Comparison of ENCODE assay signal across 9 cellular contexts in the genomic region with DNA sequence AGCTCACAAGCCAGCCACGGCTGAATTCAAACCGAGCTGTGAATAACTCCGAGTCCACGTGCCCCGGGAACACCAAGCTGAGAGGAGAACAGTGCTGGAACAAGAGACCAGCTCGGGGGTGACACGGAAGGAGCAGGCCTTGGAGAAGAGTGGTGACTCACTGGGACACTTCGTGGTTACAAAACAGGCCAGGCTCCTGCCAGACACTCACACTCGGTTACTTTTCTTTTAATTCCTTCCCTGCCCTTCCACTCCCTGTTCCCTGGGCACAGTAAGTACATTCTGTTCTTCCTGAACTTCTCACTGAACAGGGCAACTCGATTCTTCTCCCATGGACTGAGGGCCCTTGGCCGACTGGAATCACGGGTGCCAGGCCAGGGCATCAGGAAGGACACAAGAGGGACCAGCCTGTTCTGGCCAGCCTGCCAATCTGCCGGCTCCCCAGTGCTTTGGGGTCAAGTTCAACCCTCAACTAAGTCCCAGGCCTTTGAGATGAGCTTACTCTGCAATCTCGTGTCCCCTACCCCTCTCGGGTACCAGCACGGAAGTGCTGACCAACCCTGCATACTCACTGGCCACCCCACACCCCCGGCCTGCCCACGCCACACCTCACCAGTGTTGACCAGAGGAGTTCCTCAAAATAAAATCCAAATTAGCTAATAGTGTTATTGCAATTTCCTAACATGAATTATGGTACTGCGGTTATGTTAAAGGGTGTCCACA.
A peak's percentile ranks its signal among the peaks of the same experiment; 100 is the strongest.
DNase-seq lines count a peak whose midpoint lies in the region; ATAC-seq, FAIRE-seq and TF ChIP-seq lines count a peak whose summit lies in the region.
"Had no signal": no experiment of that assay in that cellular context is flagged by ENCODE, and none has a peak within 500 bp of the region (broad histone marks: within the 10 kb centered on the region; RNA-seq: fewer than 3 reads in every experiment).

No MANE protein-coding gene starts in this region.

- H3K9ac ChIP-seq in HCT116 (ENCODE audit: low read length): no peak overlapping the region
- 0 out of 4 replicates have a peak overlapping the region, but pooled peaks of 1 of the 2 experiments have one; percentile 32 for H3K9ac ChIP-seq in K562 (ENCODE audit: insufficient read depth in 1 of 2, low read depth in 2 of 2, low read length in 2 of 2)
- H3K9ac ChIP-seq: parathyroid adenoma had no signal

- H3K27ac Mint-ChIP-seq in Caco-2 (ENCODE audit: unreplicated experiment): no peak overlapping the region

- H3K4me3 ChIP-seq in HCT116 (replicated peaks in 1 of 2; ENCODE audit: low read depth in 1 of 2, low read length in 2 of 2) (no peak overlapping the region), K562 (no peak overlapping the region), spleen (peak overlapping the region in 1 of 8 donors; percentile 22), Caco-2 (ENCODE audit: low read depth, low read length) (no peak overlapping the region)

- no peak overlapping the region for H3K4me3 Mint-ChIP-seq in Caco-2 (ENCODE audit: unreplicated experiment)

- DNase-seq in HCT116 (ENCODE audit: low read depth, low spot score): no peak
- peak in 1 of 4 experiments; percentile 6 for DNase-seq in K562 (ENCODE audit: extremely low read depth in 1 of 4, low spot score in 3 of 4)
- DNase-seq in islet precursor cell: peak; percentile 89
- DNase-seq in spleen: peak; percentile 86
- DNase-seq in Caco-2: no peak
- no peak for DNase-seq in NCI-H1092 treated with DMSO at 0.1 percent for 48 hours (lab: John Stamatoyannopoulos, UW)

- H3K36me3 ChIP-seq in HCT116 (ENCODE audit: control insufficient read depth in 1 of 2, insufficient read depth in 2 of 2, low read length in 2 of 2) (no peaks in the 10 kb centered on the region), K562 (ENCODE audit: control insufficient read depth, insufficient read depth, low read length) (no peaks in the 10 kb centered on the region), spleen (no peaks in the 10 kb centered on the region), Caco-2 (ENCODE audit: control insufficient read depth, insufficient read depth, low read length) (no peaks in the 10 kb centered on the region)

- H3K4me1 ChIP-seq in HCT116 (ENCODE audit: control insufficient read depth in 1 of 2, insufficient read depth in 2 of 2, low read length in 2 of 2) (peaks cover 0 to 8% of the 10 kb centered on the region in 2 experiments; a peak in 2 of 4 replicates), K562 (replicated peaks in 1 of 2; ENCODE audit: control insufficient read depth in 2 of 2, insufficient read depth in 2 of 2, low read length in 2 of 2) (no peaks in the 10 kb centered on the region; a peak in 1 of 5 replicates), spleen (peaks cover 0 to 20% (median 0%) of the 10 kb centered on the region in 6 donors), Caco-2 (no peaks in the 10 kb centered on the region)
- H3K4me1 ChIP-seq: parathyroid adenoma had no signal

- H3K9me2 ChIP-seq in HCT116 (ENCODE audit: insufficient read depth): no peaks in the 10 kb centered on the region

- no peaks in the 10 kb centered on the region for H3K79me2 ChIP-seq in HCT116 (ENCODE audit: insufficient read depth, low read length)
- H3K79me2 ChIP-seq in K562 (ENCODE audit: control insufficient read depth, insufficient read depth, low read length): no peaks in the 10 kb centered on the region
- H3K79me2 ChIP-seq: parathyroid adenoma had no signal

- POLR2A ChIA-PET in HCT116 (lab: Charles Lee) (no interaction called here), K562 (lab: Yijun Ruan, JAX) (interaction anchor here (0.6 to 1.3 kb wide), 2 partner anchors 9 to 11 kb away, joined by 3 to 4 read pairs; no protein-coding TSS in a partner anchor), Caco-2 (lab: Charles Lee) (interaction anchor here (0.6 kb wide), 1 partner anchor 122 kb away, joined by 6 read pairs; no protein-coding TSS in a partner anchor)

- peaks cover 5% of the 10 kb centered on the region for H3K4me1 Mint-ChIP-seq in Caco-2 (ENCODE audit: low read depth, unreplicated experiment)

- no peaks in the 10 kb centered on the region for H3K27me3 ChIP-seq in HCT116 (ENCODE audit: insufficient read depth, low read length)
- peaks cover 29 to 70% of the 10 kb centered on the region in 2 experiments for H3K27me3 ChIP-seq in K562 (ENCODE audit: control insufficient read depth in 2 of 2, insufficient read depth in 2 of 2, low read length in 2 of 2)
- no peaks in the 10 kb centered on the region for H3K27me3 ChIP-seq in spleen (replicated peaks in 1 of 7)
- H3K27me3 ChIP-seq in Caco-2 (replicated peaks; ENCODE audit: control insufficient read depth, insufficient read depth, low read length): no peaks in the 10 kb centered on the region

- WGBS in K562 (ENCODE audit: insufficient coverage, low coverage, missing lambda C conversion rate): 4% methylated on average over 19 of the region's 19 CpGs
- 44 to 80% (median 54%) methylated on average over 19 of the region's 19 CpGs for WGBS in spleen, 5 donors

- H3K27ac ChIP-seq in HCT116 (ENCODE audit: low read depth, low read length): no peak overlapping the region
- no peak overlapping the region for H3K27ac ChIP-seq in K562 (ENCODE audit: extremely low read depth, low read depth, low read length)
- peak overlapping the region in 7 of 8 donors; percentile 3 to 90 (median 81) for H3K27ac ChIP-seq in spleen
- H3K27ac ChIP-seq: parathyroid adenoma had no signal

- no peak for FAIRE-seq in K562 (lab: Jason Lieb, UNC)

- H3K36me3 Mint-ChIP-seq in Caco-2 (ENCODE audit: insufficient read depth, unreplicated experiment): peaks cover 6% of the 10 kb centered on the region

- intact Hi-C loops in HCT116 (cut with micrococcal nuclease) (no loop called here), K562 (cut with micrococcal nuclease) (no loop called here), spleen (cut with DNase I; ENCODE audit: low total_unique reads) (no loop called here), Caco-2 (cut with micrococcal nuclease; ENCODE audit: unreplicated experiment) (no loop called here)

- H3K27me3 Mint-ChIP-seq in Caco-2 (ENCODE audit: insufficient read depth, unreplicated experiment): no peaks in the 10 kb centered on the region

- no peaks in the 10 kb centered on the region for H3K9me3 Mint-ChIP-seq in Caco-2 (ENCODE audit: unreplicated experiment)

- CTCF ChIA-PET in HCT116 (lab: Charles Lee): interaction anchor here (0.7 kb wide), 1 partner anchor 102 kb away, joined by 3 read pairs; no protein-coding TSS in a partner anchor
- CTCF ChIA-PET in K562 (lab: Yijun Ruan, JAX; ENCODE audit: low intra/inter-chr PET ratio): no interaction called here
- CTCF ChIA-PET in Caco-2 (lab: Charles Lee): no interaction called here

- H4K20me1 ChIP-seq in HCT116 (ENCODE audit: insufficient read depth): no peaks in the 10 kb centered on the region
- no peaks in the 10 kb centered on the region; the same call in 1 of the 2 replicates for H4K20me1 ChIP-seq in K562 (replicated peaks; ENCODE audit: control insufficient read depth, insufficient read depth, low read length)

- no peaks in the 10 kb centered on the region for H3K9me1 ChIP-seq in K562 (ENCODE audit: control insufficient read depth, insufficient read depth, low read length)

- RAD21 ChIA-PET in HCT116 (lab: Charles Lee; ENCODE audit: low non-redundant PET in 1 of 2, low total read pairs in 2 of 2, uncharacterized antibody in 2 of 2, unreplicated experiment in 2 of 2): interaction anchor here in 1 of 2 experiments (0.6 kb wide), 1 partner anchor 293 kb away, joined by 3 read pairs; no protein-coding TSS in a partner anchor

- peak; percentile 54 for ATAC-seq in HCT116
- ATAC-seq in K562: peak; percentile 40; the same call in 1 of the 3 replicates
- ATAC-seq in GM19452 (IDR thresholded peaks at IDR 0.05; ENCODE audit: unreplicated experiment): no peak
- no peak for ATAC-seq in HG03571 (IDR thresholded peaks at IDR 0.05; ENCODE audit: unreplicated experiment)

- TF ChIP-seq POLR2A in HCT116 (IDR thresholded peaks at IDR 0.05; ENCODE audit: borderline replicate concordance, extremely low read depth, insufficient read depth, insufficient read length) (no peak), K562 (conservative IDR thresholded peaks at IDR 0.05) (no peak), spleen (IDR thresholded peaks at IDR 0.05) (no peak)

- H2AFZ ChIP-seq in HCT116 (ENCODE audit: low read depth, low read length, poor library complexity, severe bottlenecking) (peak overlapping the region; percentile 32), K562 (ENCODE audit: low read depth, low read length) (no peak overlapping the region)
- H2AFZ ChIP-seq: parathyroid adenoma had no signal

- H3K4me2 ChIP-seq in HCT116 (ENCODE audit: low read length) (peak overlapping the region; percentile 25), K562 (ENCODE audit: insufficient read depth, low read length) (no peak overlapping the region)

- in situ Hi-C loops in K562 (cut with MboI): no loop called here

- TF ChIP-seq CTCF in HCT116 (IDR thresholded peaks at IDR 0.05 in 2 of 3, conservative IDR thresholded peaks at IDR 0.05 in 1 of 3; ENCODE audit: borderline replicate concordance in 1 of 3, insufficient read depth in 1 of 3, low read depth in 2 of 3, low read length in 2 of 3) (no peak), K562 (IDR thresholded peaks at IDR 0.05 in 2 of 3, conservative IDR thresholded peaks at IDR 0.05 in 1 of 3; ENCODE audit: insufficient read depth in 2 of 3, low read depth in 1 of 3, low read length in 3 of 3) (no peak), spleen (IDR thresholded peaks at IDR 0.05 in 8 of 11, conservative IDR thresholded peaks at IDR 0.05 in 3 of 11) (no peak), Caco-2 (IDR thresholded peaks at IDR 0.05; ENCODE audit: insufficient read depth in 1 of 2, low read depth in 1 of 2, low read length in 1 of 2, severe bottlenecking in 1 of 2, unreplicated experiment in 1 of 2) (no peak)

- BruUV-seq in HCT116 (replicated peaks; lab: Mats Ljungman, UMichigan): no TSS peak
- BruUV-seq in K562 (replicated peaks; lab: Mats Ljungman, UMichigan): no TSS peak
- no TSS peak for BruUV-seq in Caco-2 (replicated peaks; lab: Mats Ljungman, UMichigan)

- no peak for TF ChIP-seq EP300 in K562 (IDR thresholded peaks at IDR 0.05; ENCODE audit: low read length)

- H3K9me3 ChIP-seq in HCT116 (ENCODE audit: control insufficient read depth in 1 of 2, insufficient read depth in 1 of 2, low read depth in 1 of 2, low read length in 2 of 2): no peaks in the 10 kb centered on the region
- no peaks in the 10 kb centered on the region for H3K9me3 ChIP-seq in K562 (replicated peaks; ENCODE audit: control insufficient read depth, insufficient read depth, low read depth, low read length)
- H3K9me3 ChIP-seq in spleen: no peaks in the 10 kb centered on the region
- no peaks in the 10 kb centered on the region for H3K9me3 ChIP-seq in Caco-2

- TF ChIP-seq RAD21 in HCT116 (IDR thresholded peaks at IDR 0.05; ENCODE audit: low read depth) (no peak), K562 (CRISPR knock-in tag; conservative IDR thresholded peaks at IDR 0.05 in 1 of 2, IDR thresholded peaks at IDR 0.05 in 1 of 2) (no peak)

TF ChIP-seq in HCT116, 20 proteins besides CTCF, POLR2A, EP300 and RAD21:
- no peak for TF ChIP-seq FOSL1 (IDR thresholded peaks at IDR 0.05; ENCODE audit: low read depth)

TF ChIP-seq in K562, 482 proteins besides CTCF, POLR2A, EP300 and RAD21 (continues in another document):
- no peak for TF ChIP-seq ZC3H11A (IDR thresholded peaks at IDR 0.05; ENCODE audit: low read depth, low read length)
- no peak for TF ChIP-seq BDP1 (IDR thresholded peaks at IDR 0.05; ENCODE audit: insufficient read depth, insufficient read length)
- TF ChIP-seq FOSL1 (tag; conservative IDR thresholded peaks at IDR 0.05): peak; percentile 35

Comparison
In these comparisons a context has a peak if more than half of its experiments do, and no peak if none do; other contexts are left out.
1. ATAC-seq: peak in HCT116 (single experiment) and K562 (single experiment); none in GM19452 (single experiment) and HG03571 (single experiment).
2. DNase-seq: peak in islet precursor cell (single experiment) and spleen (single experiment); none in HCT116 (single experiment), Caco-2 (0 of 2) and NCI-H1092 treated with DMSO at 0.1 percent for 48 hours (single experiment).
3. H3K27ac ChIP-seq: peak in spleen (7 of 8); none in HCT116 (single experiment) and K562 (single experiment).
4. Of the 22 proteins assayed by ChIP-seq in both K562 and HCT116: peak only in K562: FOSL1; only in HCT116: none; in both: none; in neither: 21.